29 cellular contexts compared by ENCODE assay signal in the genomic region with DNA sequence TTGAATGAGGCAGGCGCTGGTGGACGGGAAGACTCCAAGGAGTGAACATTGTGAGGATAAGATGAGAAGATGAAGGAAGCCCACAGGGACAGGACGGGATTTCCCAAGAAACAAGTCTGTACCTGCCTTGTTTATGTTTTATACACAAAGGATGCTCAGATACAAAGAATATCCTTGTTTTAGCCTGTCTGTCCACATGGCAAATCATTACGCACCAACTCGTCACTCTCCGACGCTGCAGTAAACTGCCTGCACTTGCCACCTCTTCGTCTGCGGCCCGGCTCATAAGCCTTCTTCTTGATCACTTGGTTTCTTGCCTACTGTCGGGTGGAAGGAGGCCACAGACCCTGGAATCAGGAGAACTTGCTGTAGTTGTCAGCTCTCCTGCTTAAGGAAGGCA.
"Had no signal": no experiment of that assay in that cellular context is flagged by ENCODE, and none has a peak within 500 bp of the region (broad histone marks: within the 10 kb centered on the region; RNA-seq: fewer than 3 reads in every experiment).

No MANE protein-coding gene starts in this region.

- H3K4me1 ChIP-seq: ascending aorta, gastrocnemius medialis had no signal

- H3K9me3 Mint-ChIP-seq: activated T-helper 17 cell treated with anti-CD3 and anti-CD28 coated beads, Interleukin-2, amount 50 U/mL, for 72 hours; effector memory CD8-positive, alpha-beta T cell had no signal

- H3K27ac ChIP-seq: ascending aorta, epithelial cell of prostate, gastrocnemius medialis, WERI-Rb-1 had no signal

- H3K4me1 Mint-ChIP-seq: activated B cell treated with CpG ODN at 0.5 μM for 24 hours; activated naive CD8-positive, alpha-beta T cell treated with anti-CD3 and anti-CD28 coated beads, Interleukin-2, amount 10 ng/mL, durations not matched to agents 7 days and 5 days; activated T-helper 17 cell treated with anti-CD3 and anti-CD28 coated beads, Interleukin-2, amount 50 U/mL, for 72 hours; T-helper 17 cell had no signal

- H3K9me3 ChIP-seq: ascending aorta, gastrocnemius medialis had no signal

- H3K27me3 Mint-ChIP-seq: activated B cell treated with CpG ODN at 0.5 μM for 24 hours; activated CD8-positive, alpha-beta T cell treated with anti-CD3 and anti-CD28 coated beads for 36 hours; activated naive CD8-positive, alpha-beta T cell treated with anti-CD3 and anti-CD28 coated beads, Interleukin-2, amount 10 ng/mL, durations not matched to agents 7 days and 5 days; activated T-helper 17 cell treated with anti-CD3 and anti-CD28 coated beads, Interleukin-2, amount 50 U/mL, for 72 hours; effector memory CD8-positive, alpha-beta T cell had no signal

- H3K27me3 ChIP-seq: ascending aorta, gastrocnemius medialis had no signal

- DNase-seq: activated B cell treated with CpG ODN at 0.5 μM for 24 hours; activated CD4-positive, alpha-beta T cell treated with anti-CD3 and anti-CD28 coated beads for 48 hours; activated CD4-positive, alpha-beta T cell treated with anti-CD3 and anti-CD28 coated beads, Interleukin-2, amount 50 U/mL, for 1 hour; activated CD4-positive, alpha-beta T cell treated with anti-CD3 and anti-CD28 coated beads, Interleukin-2, amount 50 U/mL, for 48 hours; activated CD8-positive, alpha-beta memory T cell treated with anti-CD3 and anti-CD28 coated beads for 24 hours; activated CD8-positive, alpha-beta T cell treated with anti-CD3 and anti-CD28 coated beads for 36 hours; activated effector memory CD4-positive, alpha-beta T cell treated with Interleukin-2 at 50 U/mL for 16 hours; activated gamma-delta T cell treated with Interleukin-2 at 50 U/mL for 16 hours; activated naive CD4-positive, alpha-beta T cell treated with anti-CD3 and anti-CD28 coated beads for 36 hours; activated naive CD8-positive, alpha-beta T cell treated with anti-CD3 and anti-CD28 coated beads, Interleukin-2, amount 10 ng/mL, durations not matched to agents 7 days and 5 days; activated T-cell treated with anti-CD3 and anti-CD28 coated beads, Interleukin-2, amount 50 U/mL, for 4 hours; caudate nucleus; cortex of kidney; dermis blood vessel endothelial cell; effector CD4-positive, alpha-beta T cell; effector memory CD8-positive, alpha-beta T cell; foreskin fibroblast; gastrocnemius medialis; glutamatergic neuron; T-helper 1 cell; T-helper 17 cell; T1000; WERI-Rb-1 had no signal

- H3K27ac Mint-ChIP-seq: activated B cell treated with CpG ODN at 0.5 μM for 24 hours; activated CD8-positive, alpha-beta T cell treated with anti-CD3 and anti-CD28 coated beads for 36 hours; activated naive CD4-positive, alpha-beta T cell treated with anti-CD3 and anti-CD28 coated beads for 36 hours; activated naive CD8-positive, alpha-beta T cell treated with anti-CD3 and anti-CD28 coated beads, Interleukin-2, amount 10 ng/mL, durations not matched to agents 7 days and 5 days; activated T-helper 17 cell treated with anti-CD3 and anti-CD28 coated beads, Interleukin-2, amount 50 U/mL, for 72 hours; brain; effector memory CD8-positive, alpha-beta T cell; T-helper 2 cell treated with Interferon-gamma antibody and Interleukin-4, amounts not matched to agents 5 μg/mL and 100 μg/mL, for 36 hours had no signal

- H3K36me3 ChIP-seq: ascending aorta, gastrocnemius medialis, WERI-Rb-1 had no signal

- ATAC-seq: activated CD8-positive, alpha-beta T cell treated with anti-CD3 and anti-CD28 coated beads for 36 hours; activated naive CD4-positive, alpha-beta T cell treated with anti-CD3 and anti-CD28 coated beads, Interleukin-2, amount 50 U/mL, for 72 hours; activated T-cell treated with anti-CD3 and anti-CD28 coated beads, Interleukin-2, amount 50 U/mL, for 4 hours; activated T-helper 17 cell treated with anti-CD3 and anti-CD28 coated beads, Interleukin-2, amount 50 U/mL, for 72 hours; effector memory CD8-positive, alpha-beta T cell; gastrocnemius medialis; T-helper 17 cell had no signal

- H3K4me3 ChIP-seq: ascending aorta, gastrocnemius medialis had no signal

- H3K36me3 Mint-ChIP-seq: activated naive CD4-positive, alpha-beta T cell treated with anti-CD3 and anti-CD28 coated beads, Interleukin-2, amount 50 U/mL, for 72 hours; brain had no signal

- H3K4me3 Mint-ChIP-seq: activated B cell treated with CpG ODN at 0.5 μM for 24 hours; activated CD8-positive, alpha-beta T cell treated with anti-CD3 and anti-CD28 coated beads for 36 hours; activated naive CD4-positive, alpha-beta T cell treated with anti-CD3 and anti-CD28 coated beads for 36 hours; activated naive CD8-positive, alpha-beta T cell treated with anti-CD3 and anti-CD28 coated beads, Interleukin-2, amount 10 ng/mL, durations not matched to agents 7 days and 5 days; activated T-cell treated with anti-CD3 and anti-CD28 coated beads, Interleukin-2, amount 50 U/mL, for 4 hours; activated T-helper 17 cell treated with anti-CD3 and anti-CD28 coated beads, Interleukin-2, amount 50 U/mL, for 72 hours; brain; effector memory CD8-positive, alpha-beta T cell; T-helper 17 cell; T-helper 2 cell treated with Interferon-gamma antibody and Interleukin-4, amounts not matched to agents 5 μg/mL and 100 μg/mL, for 36 hours had no signal
